Comparison of ENCODE assay signal across 20 cellular contexts in the genomic region with DNA sequence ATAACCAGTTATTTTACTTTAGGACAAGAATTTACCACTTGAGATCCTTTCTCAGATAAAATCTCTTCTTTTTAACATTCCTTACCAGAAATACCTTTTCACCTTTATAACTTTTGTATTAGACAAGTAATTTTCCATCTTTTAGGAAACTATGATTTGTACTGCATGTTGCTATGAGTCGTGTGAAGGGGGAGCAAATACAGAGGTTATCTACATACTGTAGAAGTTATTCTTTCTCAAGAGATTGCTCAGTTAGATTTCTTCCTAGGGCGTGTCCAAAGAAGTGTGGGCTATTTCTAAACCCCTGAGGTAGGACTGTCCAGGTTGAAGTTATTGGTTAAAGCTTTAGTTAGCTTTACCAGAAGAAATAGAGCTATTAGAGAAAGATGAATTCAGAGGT.
"Had no signal": no experiment of that assay in that cellular context is flagged by ENCODE, and none has a peak within 500 bp of the region (broad histone marks: within the 10 kb centered on the region; RNA-seq: fewer than 3 reads in every experiment).

No MANE protein-coding gene starts in this region.

- H3K4me3 ChIP-seq: cardiac muscle cell, heart right ventricle, lung, neural progenitor cell, sigmoid colon had no signal

- H2AFZ ChIP-seq: neural progenitor cell had no signal

- DNase-seq: activated CD4-positive, alpha-beta memory T cell treated with anti-CD3 and anti-CD28 coated beads for 36 hours; activated CD4-positive, alpha-beta T cell treated with anti-CD3 and anti-CD28 coated beads for 48 hours; activated effector memory CD4-positive, alpha-beta T cell treated with anti-CD3 and anti-CD28 coated beads, Interleukin-2, amount 50 U/mL, for 16 hours; activated naive CD4-positive, alpha-beta T cell treated with anti-CD3 and anti-CD28 coated beads, Interleukin-2, amount 10 ng/mL, durations not matched to agents 7 days and 5 days; amygdala; effector CD4-positive, alpha-beta T cell; erythroblast; heart right ventricle; kidney; naive thymus-derived CD8-positive, alpha-beta T cell; retina; sigmoid colon; stimulated activated CD4-positive, alpha-beta T cell treated with anti-CD3 and anti-CD28 coated beads, Interleukin-4, amount 100 ng/mL, for 4 hours; stimulated activated naive CD8-positive, alpha-beta T cell treated with anti-CD3 and anti-CD28 coated beads, Interleukin-15, Interleukin-2, amounts not matched to agents 100 U/mL and 50 U/mL, for 24 hours had no signal

- H3K4me3 Mint-ChIP-seq: activated CD4-positive, alpha-beta memory T cell treated with anti-CD3 and anti-CD28 coated beads for 36 hours; activated naive CD4-positive, alpha-beta T cell treated with anti-CD3 and anti-CD28 coated beads, Interleukin-2, amount 10 ng/mL, durations not matched to agents 7 days and 5 days; dendritic cell treated with granulocyte-macrophage colony-stimulating factor and Interleukin-4, amounts not matched to agents 40 ng/mL and 50 ng/mL, for 4 days; naive thymus-derived CD8-positive, alpha-beta T cell; neural progenitor cell; T-helper 1 cell treated with Interleukin-12 subunit alpha and Interleukin-12 subunit beta and Interleukin-4 antibody, amounts not matched to agents 30 μg/mL and 1 μg/mL, for 36 hours had no signal

- H3K36me3 ChIP-seq: cardiac muscle cell, heart right ventricle, neural progenitor cell, sigmoid colon had no signal

- H3K27me3 Mint-ChIP-seq: activated CD4-positive, alpha-beta memory T cell treated with anti-CD3 and anti-CD28 coated beads for 36 hours; naive thymus-derived CD8-positive, alpha-beta T cell; progenitor cell of endocrine pancreas had no signal

- H3K4me2 ChIP-seq: neural progenitor cell had no signal

- H3K4me1 ChIP-seq: neural progenitor cell, sigmoid colon had no signal

- ATAC-seq: naive thymus-derived CD8-positive, alpha-beta T cell; stimulated activated naive CD8-positive, alpha-beta T cell treated with anti-CD3 and anti-CD28 coated beads, Interleukin-15, Interleukin-2, amounts not matched to agents 100 U/mL and 50 U/mL, for 24 hours had no signal

- H3K27ac ChIP-seq: cardiac muscle cell, heart right ventricle, neural progenitor cell, sigmoid colon had no signal

- H3K27ac Mint-ChIP-seq: activated CD4-positive, alpha-beta memory T cell treated with anti-CD3 and anti-CD28 coated beads for 36 hours; activated naive CD4-positive, alpha-beta T cell treated with anti-CD3 and anti-CD28 coated beads, Interleukin-2, amount 10 ng/mL, durations not matched to agents 7 days and 5 days; dendritic cell treated with granulocyte-macrophage colony-stimulating factor and Interleukin-4, amounts not matched to agents 40 ng/mL and 50 ng/mL, for 4 days; naive thymus-derived CD8-positive, alpha-beta T cell; neural progenitor cell; progenitor cell of endocrine pancreas; T-helper 1 cell treated with Interleukin-12 subunit alpha and Interleukin-12 subunit beta and Interleukin-4 antibody, amounts not matched to agents 30 μg/mL and 1 μg/mL, for 36 hours had no signal

- H3K4me1 Mint-ChIP-seq: neural progenitor cell had no signal

- H3K27me3 ChIP-seq: cardiac muscle cell, heart right ventricle, neural progenitor cell, sigmoid colon had no signal

- H3K9ac ChIP-seq: neural progenitor cell had no signal
